Comparison of ENCODE assay signal across 8 cellular contexts in genomic region chr1:165114022-165114888, GRCh38.
A peak's percentile ranks its signal among the peaks of the same experiment; 100 is the strongest.
DNase-seq lines count a peak whose midpoint lies in the region; ATAC-seq and TF ChIP-seq lines count a peak whose summit lies in the region.

No MANE protein-coding gene starts in this region.

- H3K27ac ChIP-seq in DND-41 (ENCODE audit: low read length), result no peak overlapping the region
- no peak overlapping the region for H3K27ac ChIP-seq in lung (ENCODE audit: low read depth in 1 of 2, low read length in 1 of 2)

- peak; percentile 79 for TF ChIP-seq CTCF in DND-41 (IDR thresholded peaks at IDR 0.05; ENCODE audit: borderline replicate concordance, extremely low read depth, low read length, poor library complexity, severe bottlenecking)
- peak; percentile 76 for TF ChIP-seq CTCF in cardiac fibroblast (IDR thresholded peaks at IDR 0.05; ENCODE audit: low read depth, low read length)
- peak; percentile 35 for TF ChIP-seq CTCF in lung (IDR thresholded peaks at IDR 0.05; ENCODE audit: control extremely low read depth, extremely low read depth)

- H3K36me3 ChIP-seq in DND-41 (ENCODE audit: insufficient read depth, low read length) (no peaks in the 10 kb centered on the region), lung (ENCODE audit: control insufficient read depth in 2 of 2, insufficient read depth in 2 of 2, low read length in 2 of 2) (no peaks in the 10 kb centered on the region)

- 21 to 28% methylated on average over 14 of the region's 14 CpGs for WGBS in lung, 2 donors

- H3K4me3 ChIP-seq in DND-41 (ENCODE audit: low read depth in 1 of 2, low read length in 2 of 2) (no peak overlapping the region), cardiac fibroblast (replicated peaks in 1 of 2; ENCODE audit: low read depth in 2 of 2, low read length in 2 of 2) (no peak overlapping the region), lung (no peak overlapping the region)

- H3K79me2 ChIP-seq in DND-41 (ENCODE audit: insufficient read depth, low read length), result no peaks in the 10 kb centered on the region

- H3K9me3 ChIP-seq in DND-41 (ENCODE audit: insufficient read depth, low read length, severe bottlenecking), result no peaks in the 10 kb centered on the region
- H3K9me3 ChIP-seq in lung (ENCODE audit: control insufficient read depth in 2 of 2, insufficient read depth in 1 of 2, low read length in 1 of 2), result peaks cover 0 to 2% of the 10 kb centered on the region in 2 donors

- DNase-seq in DND-41 (peak; percentile 29), HT-29 (ENCODE audit: low spot score) (peak; percentile 87), NCI-H774 (lab: John Stamatoyannopoulos, UW) (peak; percentile 70), cardiac fibroblast (ENCODE audit: low read depth in 2 of 2) (peak; percentile 51 to 67), lung (ENCODE audit: low spot score) (no peak), activated gamma-delta T cell treated with Interleukin-2 at 50 U/mL for 16 hours (no peak)

- H3K27me3 ChIP-seq in DND-41 (ENCODE audit: insufficient read depth, low read length, poor library complexity), result peaks cover 10% of the 10 kb centered on the region
- H3K27me3 ChIP-seq in lung (ENCODE audit: control insufficient read depth, insufficient read depth), result no peaks in the 10 kb centered on the region

- H3K4me1 ChIP-seq in DND-41 (ENCODE audit: insufficient read depth, low read length) (no peaks in the 10 kb centered on the region), lung (ENCODE audit: control insufficient read depth in 2 of 2, insufficient read depth in 2 of 2, low read length in 2 of 2) (peaks cover 0 to 3% of the 10 kb centered on the region in 2 donors)

- no peaks in the 10 kb centered on the region for H4K20me1 ChIP-seq in DND-41 (ENCODE audit: insufficient read depth, low read length)

- no peak overlapping the region for H2AFZ ChIP-seq in DND-41 (ENCODE audit: low read depth, low read length)

- H3K9ac ChIP-seq in DND-41 (ENCODE audit: low read depth, low read length), result no peak overlapping the region

- no peak overlapping the region for H3K4me2 ChIP-seq in DND-41 (ENCODE audit: insufficient read depth, low read length)

- ATAC-seq in DND-41 (ENCODE audit: insufficient read depth, low read depth) (no peak), lung (ENCODE audit: insufficient read depth, low FRiP score) (no peak), HG02588 (IDR thresholded peaks at IDR 0.05; ENCODE audit: unreplicated experiment) (no peak), HG03175 (IDR thresholded peaks at IDR 0.05; ENCODE audit: unreplicated experiment) (no peak)

Comparison
In these comparisons a context has a peak if more than half of its experiments do, and no peak if none do; other contexts are left out.
1. DNase-seq: peak in DND-41 (single experiment), HT-29 (single experiment), NCI-H774 (single experiment) and cardiac fibroblast (2 of 2); none in lung (single experiment) and activated gamma-delta T cell treated with Interleukin-2 at 50 U/mL for 16 hours (single experiment).
2. Peak in every context shown above with its lines, with median percentiles within 50 percentile points of each other: CTCF ChIP-seq.